In genomic region chrX:70476934-70477733, GRCh38 we compare ENCODE assay signal across 8 cellular contexts. TPM values are rescaled to one million over a fixed set of nuclear protein-coding genes. Genes with fewer than 3 reads are reported as not detected.
DNase-seq lines count a peak whose midpoint lies in the region; ATAC-seq and TF ChIP-seq lines count a peak whose summit lies in the region.

No MANE protein-coding gene starts in this region.

- H3K79me1 ChIP-seq in H9 (ENCODE audit: insufficient read depth, low read depth, low read length, poor library complexity, severe bottlenecking), result peaks cover 4% of the 10 kb centered on the region

- H2BK120ac ChIP-seq in H9 (ENCODE audit: low read depth, low read length, poor library complexity, severe bottlenecking), result no peak overlapping the region

- H3K27ac ChIP-seq in H9 (ENCODE audit: insufficient read length, low read depth, low read length), result peak overlapping the region; percentile 47

- no peak overlapping the region for H2BK12ac ChIP-seq in H9 (ENCODE audit: insufficient read length, low read depth, low read length)

- H3K79me2 ChIP-seq in H9 (ENCODE audit: insufficient read depth, low read length), result peaks cover 2% of the 10 kb centered on the region; the same call in 1 of the 2 replicates

- H3K18ac ChIP-seq in H9 (ENCODE audit: insufficient read length, low read depth, low read length), result peak overlapping the region; percentile 64

- H3K27me3 Mint-ChIP-seq in H9 (ENCODE audit: low read depth) (no peaks in the 10 kb centered on the region), progenitor cell of endocrine pancreas (no peaks in the 10 kb centered on the region)
- H3K27me3 Mint-ChIP-seq in stimulated activated naive CD8-positive, alpha-beta T cell treated with anti-CD3 and anti-CD28 coated beads, Interleukin-15, amount 100 ng/mL, for 72 hours, result no peaks in the 10 kb centered on the region

- H3K23ac ChIP-seq in H9 (ENCODE audit: insufficient read length, low read depth, low read length), result no peak overlapping the region

- peak overlapping the region; percentile 48 for H3K4me2 ChIP-seq in H9 (ENCODE audit: insufficient read depth, insufficient read length, low read length)

- H3K4me3 Mint-ChIP-seq in H9, result peak overlapping the region; percentile 26 to 68
- peak overlapping the region; percentile 36 for H3K4me3 Mint-ChIP-seq in progenitor cell of endocrine pancreas (ENCODE audit: low read depth)
- no peak overlapping the region for H3K4me3 Mint-ChIP-seq in stimulated activated naive CD8-positive, alpha-beta T cell treated with anti-CD3 and anti-CD28 coated beads, Interleukin-15, amount 100 ng/mL, for 72 hours

- ATAC-seq in stimulated activated naive CD8-positive, alpha-beta T cell treated with anti-CD3 and anti-CD28 coated beads, Interleukin-15, amount 100 ng/mL, for 72 hours, result no peak
- ATAC-seq in HG03039 (IDR thresholded peaks at IDR 0.05; ENCODE audit: unreplicated experiment) (no peak), GM18867 (IDR thresholded peaks at IDR 0.05; ENCODE audit: unreplicated experiment) (no peak)

- no peaks in the 10 kb centered on the region for H4K20me1 ChIP-seq in H9 (ENCODE audit: control insufficient read depth, insufficient read depth, insufficient read length)

- no peak overlapping the region for H3K56ac ChIP-seq in H9 (ENCODE audit: insufficient read length, low read depth, low read length)

- no peak overlapping the region for H2BK5ac ChIP-seq in H9 (ENCODE audit: insufficient read length, low read length)

- H3K23me2 ChIP-seq in H9 (ENCODE audit: insufficient read length, low read depth, low read length, poor library complexity, severe bottlenecking), result no peaks in the 10 kb centered on the region

- no peak overlapping the region for H4K5ac ChIP-seq in H9 (ENCODE audit: insufficient read length, low read depth, low read length)

- H3K9me3 ChIP-seq in H9 (ENCODE audit: control insufficient read depth, low read depth, low read length), result peaks cover 31% of the 10 kb centered on the region

- TF ChIP-seq CTCF in H9 (conservative IDR thresholded peaks at IDR 0.05) (no peak), fibroblast of mammary gland (conservative IDR thresholded peaks at IDR 0.05; ENCODE audit: control insufficient read depth, insufficient read depth, low read depth, low read length) (no peak), progenitor cell of endocrine pancreas (IDR thresholded peaks at IDR 0.05; ENCODE audit: unreplicated experiment) (no peak)

- no peak overlapping the region for H3T11ph ChIP-seq in H9 (ENCODE audit: low read length)

- no peak overlapping the region for H2AK5ac ChIP-seq in H9 (ENCODE audit: insufficient read length, low read length)

- no peak overlapping the region for H2BK20ac ChIP-seq in H9 (ENCODE audit: low read depth, low read length, poor library complexity, severe bottlenecking)

- peaks cover 13 to 33% (median 28%) of the 10 kb centered on the region in 3 experiments for H3K36me3 Mint-ChIP-seq in H9 (ENCODE audit: insufficient read depth in 1 of 3, low read depth in 3 of 3)
- peaks cover 4% of the 10 kb centered on the region for H3K36me3 Mint-ChIP-seq in progenitor cell of endocrine pancreas (ENCODE audit: insufficient read depth)

- no peak overlapping the region for H4K91ac ChIP-seq in H9 (ENCODE audit: insufficient read length, low read depth, low read length)

- H3K14ac ChIP-seq in H9 (ENCODE audit: insufficient read depth, low read length), result no peak overlapping the region

- no peaks in the 10 kb centered on the region for H3K27me3 ChIP-seq in H9 (ENCODE audit: insufficient read depth, low read length)

- peak overlapping the region; percentile 85 to 96 (median 93) for H3K27ac Mint-ChIP-seq in H9
- peak overlapping the region; percentile 94 for H3K27ac Mint-ChIP-seq in progenitor cell of endocrine pancreas
- no peak overlapping the region for H3K27ac Mint-ChIP-seq in stimulated activated naive CD8-positive, alpha-beta T cell treated with anti-CD3 and anti-CD28 coated beads, Interleukin-15, amount 100 ng/mL, for 72 hours

- no peak overlapping the region for H4K8ac ChIP-seq in H9 (replicated peaks; ENCODE audit: insufficient read length, low read depth, low read length)

- H3K4me1 ChIP-seq in H9 (ENCODE audit: insufficient read depth, low read length), result peaks cover 14% of the 10 kb centered on the region; the same call in 1 of the 2 replicates

- no peak overlapping the region for H2AFZ ChIP-seq in H9 (ENCODE audit: low read length)

- no peak overlapping the region for H2BK15ac ChIP-seq in H9 (ENCODE audit: low read depth, low read length)

- H3K4me3 ChIP-seq in fibroblast of mammary gland (ENCODE audit: control insufficient read depth, low read depth, low read length), result no peak overlapping the region

- H3K9me3 Mint-ChIP-seq in H9 (peaks cover 61 to 72% of the 10 kb centered on the region in 2 experiments), progenitor cell of endocrine pancreas (ENCODE audit: low read depth) (peaks cover 3% of the 10 kb centered on the region)
- H3K9me3 Mint-ChIP-seq in stimulated activated naive CD8-positive, alpha-beta T cell treated with anti-CD3 and anti-CD28 coated beads, Interleukin-15, amount 100 ng/mL, for 72 hours, result no peaks in the 10 kb centered on the region

- no CpG with 5 or more reads among the region's 13 CpGs for WGBS in H9 (ENCODE audit: extremely low coverage, insufficient read length, low lambda C conversion rate)

- peaks cover 79 to 88% of the 10 kb centered on the region in 2 experiments for H3K4me1 Mint-ChIP-seq in H9
- peaks cover 64% of the 10 kb centered on the region for H3K4me1 Mint-ChIP-seq in progenitor cell of endocrine pancreas (ENCODE audit: low read depth)
- H3K4me1 Mint-ChIP-seq in stimulated activated naive CD8-positive, alpha-beta T cell treated with anti-CD3 and anti-CD28 coated beads, Interleukin-15, amount 100 ng/mL, for 72 hours, result peaks cover 7% of the 10 kb centered on the region

- peak; percentile 68 for DNase-seq in H9
- DNase-seq in OCI-M1 (lab: John Stamatoyannopoulos, UW), result peak; percentile 16
- peak; percentile 78 for DNase-seq in fibroblast of mammary gland (ENCODE audit: low read depth)
- no peak for DNase-seq in progenitor cell of endocrine pancreas (ENCODE audit: low spot score, unreplicated experiment)
- no peak for DNase-seq in stimulated activated naive CD8-positive, alpha-beta T cell treated with anti-CD3 and anti-CD28 coated beads, Interleukin-15, amount 100 ng/mL, for 72 hours
- DNase-seq in activated naive CD4-positive, alpha-beta T cell (lab: John Stamatoyannopoulos, UW), result no peak

- H3K9ac ChIP-seq in H9 (ENCODE audit: extremely low read depth, insufficient read length, low read length), result no peak overlapping the region

- no peak overlapping the region for H3K4ac ChIP-seq in H9 (ENCODE audit: low read depth, low read length)

RNA-seq across cellular contexts. Expression of gene DLG3, which starts 32.5 kb away (rescaled TPM):
- total RNA-seq in H9 (2021) (71.2 and 71.6 TPM in 2 replicates), progenitor cell of endocrine pancreas (103 and 107 TPM in 2 replicates)

RNA-seq across cellular contexts. Expression of gene GDPD2, which starts 54.0 kb away (rescaled TPM):
- total RNA-seq in H9 (2021) (13.9 and 14.1 TPM in 2 replicates), progenitor cell of endocrine pancreas (2.3 and 2.8 TPM in 2 replicates)

Comparison
In these comparisons a context has a peak if more than half of its experiments do, and no peak if none do; other contexts are left out.
1. DNase-seq: peak in H9 (single experiment), OCI-M1 (single experiment) and fibroblast of mammary gland (single experiment); none in progenitor cell of endocrine pancreas (single experiment), stimulated activated naive CD8-positive, alpha-beta T cell treated with anti-CD3 and anti-CD28 coated beads, Interleukin-15, amount 100 ng/mL, for 72 hours (0 of 2) and activated naive CD4-positive, alpha-beta T cell (0 of 4).
2. H3K27ac Mint-ChIP-seq: peak in H9 (3 of 3) and progenitor cell of endocrine pancreas (single experiment); none in stimulated activated naive CD8-positive, alpha-beta T cell treated with anti-CD3 and anti-CD28 coated beads, Interleukin-15, amount 100 ng/mL, for 72 hours (0 of 2).
3. H3K4me3 Mint-ChIP-seq: peak in H9 (2 of 2) and progenitor cell of endocrine pancreas (single experiment); none in stimulated activated naive CD8-positive, alpha-beta T cell treated with anti-CD3 and anti-CD28 coated beads, Interleukin-15, amount 100 ng/mL, for 72 hours (0 of 2).